Comparison of ENCODE assay signal across 8 cellular contexts in genomic region chr20:44650777-44651493, GRCh38. TPM values are rescaled to one million over a fixed set of nuclear protein-coding genes. Genes with fewer than 3 reads are reported as not detected.
DNase-seq lines count a peak whose midpoint lies in the region; ATAC-seq and TF ChIP-seq lines count a peak whose summit lies in the region.

No MANE protein-coding gene starts in this region.

- ATAC-seq in central memory CD8-positive, alpha-beta T cell (replicated peaks; ENCODE audit: extremely low read depth, poor library complexity, severe bottlenecking), result peak; percentile 62

- H2AFZ ChIP-seq in SU-DHL-6 (ENCODE audit: low read depth, low read length, severe bottlenecking), result peak overlapping the region; percentile 65

- H3K27me3 ChIP-seq in GM06990 (replicated peaks; ENCODE audit: control insufficient read depth, insufficient read depth, low read length), result no peaks in the 10 kb centered on the region
- no peaks in the 10 kb centered on the region for H3K27me3 ChIP-seq in SU-DHL-6 (ENCODE audit: low read length)
- no peaks in the 10 kb centered on the region for H3K27me3 ChIP-seq in mononuclear cell (ENCODE audit: insufficient read depth, low read length)

- TF ChIP-seq CTCF in GM06990 (IDR thresholded peaks at IDR 0.05; ENCODE audit: insufficient read depth, low read length, poor library complexity, severe bottlenecking) (no peak), SU-DHL-6 (IDR thresholded peaks at IDR 0.05; ENCODE audit: insufficient read depth, low read length, poor library complexity, severe bottlenecking) (no peak), type B pancreatic cell (conservative IDR thresholded peaks at IDR 0.05) (no peak)

- H3K4me3 ChIP-seq in GM06990 (replicated peaks; ENCODE audit: low read depth, low read length) (peak overlapping the region; percentile 86), SU-DHL-6 (ENCODE audit: insufficient read depth, low read length, poor library complexity, severe bottlenecking) (peak overlapping the region; percentile 87), mononuclear cell (ENCODE audit: low read length) (peak overlapping the region; percentile 78)

- no peaks in the 10 kb centered on the region for H4K20me1 ChIP-seq in SU-DHL-6 (ENCODE audit: low read depth, low read length)

- H3K36me3 ChIP-seq in GM06990 (ENCODE audit: control insufficient read depth, insufficient read depth, low read length) (no peaks in the 10 kb centered on the region), SU-DHL-6 (ENCODE audit: low read length) (no peaks in the 10 kb centered on the region)

- H3K9me3 Mint-ChIP-seq in central memory CD8-positive, alpha-beta T cell, result no peaks in the 10 kb centered on the region
- no peaks in the 10 kb centered on the region for H3K9me3 Mint-ChIP-seq in type B pancreatic cell

- H3K27me3 Mint-ChIP-seq in central memory CD8-positive, alpha-beta T cell, result no peaks in the 10 kb centered on the region
- peaks cover 29% of the 10 kb centered on the region for H3K27me3 Mint-ChIP-seq in type B pancreatic cell

- H3K4me1 Mint-ChIP-seq in central memory CD8-positive, alpha-beta T cell, result peaks cover 54% of the 10 kb centered on the region
- peaks cover 12% of the 10 kb centered on the region for H3K4me1 Mint-ChIP-seq in type B pancreatic cell (ENCODE audit: unreplicated experiment)

- peak overlapping the region; percentile 79 for H3K4me3 Mint-ChIP-seq in central memory CD8-positive, alpha-beta T cell
- H3K4me3 Mint-ChIP-seq in type B pancreatic cell, result peak overlapping the region; percentile 61

- peaks cover 9% of the 10 kb centered on the region for H3K36me3 Mint-ChIP-seq in central memory CD8-positive, alpha-beta T cell (ENCODE audit: insufficient read depth)
- H3K36me3 Mint-ChIP-seq in type B pancreatic cell, result no peaks in the 10 kb centered on the region

- peak overlapping the region; percentile 87 for H3K4me2 ChIP-seq in SU-DHL-6 (ENCODE audit: low read depth, low read length, poor library complexity, severe bottlenecking)

- peak overlapping the region; percentile 93 for H3K27ac ChIP-seq in SU-DHL-6 (ENCODE audit: low read depth, low read length)

- peaks cover 58% of the 10 kb centered on the region for H3K4me1 ChIP-seq in mononuclear cell (ENCODE audit: insufficient read depth, low read length)

- H3K9ac ChIP-seq in SU-DHL-6 (ENCODE audit: low read length), result peak overlapping the region; percentile 86

- H3K27ac Mint-ChIP-seq in central memory CD8-positive, alpha-beta T cell (ENCODE audit: low read depth), result peak overlapping the region; percentile 90
- no peak overlapping the region for H3K27ac Mint-ChIP-seq in type B pancreatic cell

- no peaks in the 10 kb centered on the region for H3K9me2 ChIP-seq in SU-DHL-6 (replicated peaks; ENCODE audit: insufficient read depth, low read length)

- peaks cover 30% of the 10 kb centered on the region for H3F3A ChIP-seq in SU-DHL-6 (ENCODE audit: insufficient read depth)

- H3K79me2 ChIP-seq in SU-DHL-6 (ENCODE audit: insufficient read depth, low read length), result peaks cover 25% of the 10 kb centered on the region

- H3K9me3 ChIP-seq in SU-DHL-6 (ENCODE audit: insufficient read depth, low read length) (no peaks in the 10 kb centered on the region), mononuclear cell (ENCODE audit: low read depth, low read length) (no peaks in the 10 kb centered on the region)

- DNase-seq in GM06990 (ENCODE audit: extremely low read depth, insufficient read length) (peak; percentile 56), type B pancreatic cell (ENCODE audit: extremely low spot score, unreplicated experiment) (no peak), NCI-H1417 (lab: John Stamatoyannopoulos, UW) (no peak), DMS 273 treated with DMSO at 0.1 percent for 48 hours (lab: John Stamatoyannopoulos, UW) (no peak), Ammon's horn (ENCODE audit: low spot score) (no peak)
- no peak for DNase-seq in central memory CD8-positive, alpha-beta T cell (ENCODE audit: low spot score in 2 of 2)

RNA-seq across cellular contexts. Expression of gene ADA, which starts 0.6 kb away (rescaled TPM):
- total RNA-seq in mononuclear cell (14.4 TPM), type B pancreatic cell (ENCODE audit: low replicate concordance) (7.5 and 15.1 TPM in 2 replicates)
